8 cellular contexts compared by ENCODE assay signal in the genomic region with DNA sequence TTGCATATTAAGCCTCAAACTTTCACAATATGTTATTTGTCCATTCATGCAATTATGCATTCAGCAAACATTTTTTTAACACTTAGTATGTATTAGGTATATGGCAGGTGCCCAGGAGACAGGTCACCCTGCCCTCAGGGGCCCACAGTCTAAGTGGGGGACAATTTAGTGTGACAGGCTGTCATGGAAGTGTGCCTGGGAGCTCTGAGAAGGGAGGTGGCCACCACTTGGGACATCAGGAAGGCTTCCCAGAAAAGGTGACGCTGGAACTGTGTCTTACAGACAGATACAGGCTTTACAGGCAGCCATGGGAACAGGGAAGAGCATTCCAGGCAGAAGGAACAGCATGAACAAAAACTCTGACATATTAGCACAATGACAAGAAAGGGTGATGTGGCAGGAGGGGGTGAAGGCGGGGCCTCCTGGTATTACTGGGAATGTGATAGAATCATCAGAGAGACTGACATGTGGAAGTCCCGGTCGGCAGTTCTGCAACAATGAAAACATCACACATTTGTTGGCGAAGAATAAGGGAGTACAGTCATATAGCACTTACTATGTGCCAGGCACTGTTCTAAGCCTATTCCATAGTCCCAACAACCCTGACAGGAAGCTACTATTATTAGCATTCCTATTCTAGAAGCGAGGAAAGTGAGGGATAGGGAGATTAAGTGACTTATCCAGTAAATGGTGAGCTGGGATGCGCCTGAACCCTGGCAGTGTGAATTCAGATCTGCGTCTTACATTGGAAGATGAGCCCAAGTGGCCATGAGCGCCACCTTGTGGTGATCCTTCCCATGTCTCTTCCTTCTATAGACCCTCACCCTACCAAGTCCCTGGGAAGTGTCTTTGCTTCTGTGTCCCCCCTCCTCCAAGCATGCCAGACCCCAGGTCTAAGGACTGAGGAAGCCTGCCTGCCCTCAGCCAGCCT. TPM values are rescaled to one million over a fixed set of nuclear protein-coding genes. Genes with fewer than 3 reads are reported as not detected.
DNase-seq lines count a peak whose midpoint lies in the region; ATAC-seq, FAIRE-seq and TF ChIP-seq lines count a peak whose summit lies in the region.

No MANE protein-coding gene starts in this region.

- intact Hi-C loops in breast epithelium (cut with DNase I; ENCODE audit: low total_unique reads) (no loop called here), kidney (cut with DNase I) (no loop called here)

- no peak overlapping the region for H3K9ac ChIP-seq in kidney (ENCODE audit: low read length in 2 of 2)

- DNase-seq in NCI-H2081 (lab: John Stamatoyannopoulos, UW), result peak; percentile 48 to 58
- DNase-seq in NCI-H2081 treated with DMSO at 0.1 percent for 48 hours (lab: John Stamatoyannopoulos, UW), result no peak
- DNase-seq in NCI-H146 (lab: John Stamatoyannopoulos, UW), result peak; percentile 56
- peak; percentile 56 to 77 for DNase-seq in breast epithelium (ENCODE audit: low spot score in 2 of 2)
- no peak for DNase-seq in kidney
- DNase-seq in stimulated activated CD4-positive, alpha-beta T cell treated with anti-CD3 and anti-CD28 coated beads, Interleukin-2, amount 100 ng/mL, for 4 hours (ENCODE audit: low read depth), result peak; percentile 69

- FAIRE-seq in kidney (lab: Jason Lieb, UNC), result no peak

- no peaks in the 10 kb centered on the region for H3K27me3 ChIP-seq in breast epithelium

- H3K4me3 ChIP-seq in WI38 (ENCODE audit: low read depth, low read length) (no peak overlapping the region), breast epithelium (no peak overlapping the region), kidney (ENCODE audit: low read length in 2 of 2) (no peak overlapping the region)

- H3K27ac ChIP-seq in breast epithelium, result no peak overlapping the region
- H3K27ac ChIP-seq in kidney (ENCODE audit: low read depth in 2 of 2, low read length in 2 of 2), result no peak overlapping the region

- H3K9me3 ChIP-seq in breast epithelium (no peaks in the 10 kb centered on the region), kidney (ENCODE audit: control insufficient read depth in 1 of 2, low read length in 2 of 2) (no peaks in the 10 kb centered on the region)

- H3K36me3 ChIP-seq in breast epithelium, result no peaks in the 10 kb centered on the region
- H3K36me3 ChIP-seq in kidney (ENCODE audit: control insufficient read depth in 1 of 2, insufficient read depth in 2 of 2, low read length in 2 of 2), result no peaks in the 10 kb centered on the region

- ATAC-seq in HG02970 (IDR thresholded peaks at IDR 0.05; ENCODE audit: low FRiP score, unreplicated experiment), result no peak

- TF ChIP-seq POLR2A in breast epithelium (IDR thresholded peaks at IDR 0.05), result no peak

- TF ChIP-seq CTCF in WI38 (IDR thresholded peaks at IDR 0.05; ENCODE audit: low read depth, low read length) (peak; percentile 72), breast epithelium (IDR thresholded peaks at IDR 0.05) (peak; percentile 61 to 74 (median 64)), kidney (IDR thresholded peaks at IDR 0.05; ENCODE audit: borderline replicate concordance, extremely low read depth, insufficient read depth) (peak; percentile 69)

- H3K4me1 ChIP-seq in breast epithelium (no peaks in the 10 kb centered on the region), kidney (ENCODE audit: control insufficient read depth in 1 of 2, insufficient read depth in 1 of 2, low read depth in 1 of 2, low read length in 2 of 2) (no peaks in the 10 kb centered on the region)

RNA-seq across cellular contexts. Expression of a gene that starts 13.7 kb away (rescaled TPM):
- total RNA-seq in breast epithelium, result 10 to 100 TPM in 2 of 3 donors, 1 to 10 TPM in 1; 9.2 to 31.2 (median 10.8) TPM
- 32.9 TPM for total RNA-seq in kidney
- 2.3 TPM for polyA plus RNA-seq in kidney (ENCODE audit: insufficient read depth, low read depth, low replicate concordance)

RNA-seq across cellular contexts. Expression of a gene that starts 26.6 kb away (rescaled TPM):
- total RNA-seq in breast epithelium (under 1 TPM in 1 of 3 donors, not detected in 2; 0.44 TPM), kidney (not detected)
- polyA plus RNA-seq in kidney (ENCODE audit: insufficient read depth, low read depth, low replicate concordance), result not detected

Comparison
In these comparisons a context has a peak if more than half of its experiments do, and no peak if none do; other contexts are left out.
1. DNase-seq: peak in NCI-H2081 (2 of 2), NCI-H146 (single experiment), breast epithelium (2 of 2) and stimulated activated CD4-positive, alpha-beta T cell treated with anti-CD3 and anti-CD28 coated beads, Interleukin-2, amount 100 ng/mL, for 4 hours (single experiment); none in NCI-H2081 treated with DMSO at 0.1 percent for 48 hours (single experiment) and kidney (single experiment).
2. Peak in every context shown above with its lines, with median percentiles within 50 percentile points of each other: CTCF ChIP-seq.